8 cellular contexts compared by ENCODE assay signal in genomic region chr3:133928136-133928893, GRCh38. TPM values are rescaled to one million over a fixed set of nuclear protein-coding genes. Genes with fewer than 3 reads are reported as not detected.
A peak's percentile ranks its signal among the peaks of the same experiment; 100 is the strongest.
DNase-seq lines count a peak whose midpoint lies in the region; ATAC-seq, FAIRE-seq and TF ChIP-seq lines count a peak whose summit lies in the region.

No MANE protein-coding gene starts in this region.

- H3F3A ChIP-seq in smooth muscle cell (ENCODE audit: low read depth): no peaks in the 10 kb centered on the region

- H3K4me1 Mint-ChIP-seq in T-cell: peaks cover 5 to 8% (median 6%) of the 10 kb centered on the region in 3 donors

- no peaks in the 10 kb centered on the region for H3K79me2 ChIP-seq in smooth muscle cell (ENCODE audit: low read depth)

- H3K27me3 Mint-ChIP-seq in T-cell: peaks cover 12% of the 10 kb centered on the region in 2 donors

- 86% methylated on average over 20 of the region's 20 CpGs for WGBS in smooth muscle cell (ENCODE audit: low lambda C conversion rate)

- H3K4me3 Mint-ChIP-seq in T-cell: peak overlapping the region; percentile 60 to 66 (median 61)

- peak; percentile 52 for DNase-seq in activated CD8-positive, alpha-beta memory T cell treated with anti-CD3 and anti-CD28 coated beads for 24 hours
- DNase-seq in activated CD8-positive, alpha-beta memory T cell treated with anti-CD3 and anti-CD28 coated beads, Interleukin-2, amount 50 U/mL, for 48 hours: no peak
- DNase-seq in T-cell (no peak), smooth muscle cell (lab: John Stamatoyannopoulos, UW; ENCODE audit: unreplicated experiment) (no peak), caudate nucleus (lab: John Stamatoyannopoulos, UW) (no peak), D721Med (ENCODE audit: insufficient read length, low spot score) (no peak)

- peak overlapping the region; percentile 97 for H3K4me2 ChIP-seq in smooth muscle cell

- no peaks in the 10 kb centered on the region for H4K20me1 ChIP-seq in smooth muscle cell (ENCODE audit: low read depth)

- TF ChIP-seq CTCF in smooth muscle cell (IDR thresholded peaks at IDR 0.05; ENCODE audit: borderline replicate concordance, insufficient read depth, poor library complexity, severe bottlenecking) (no peak), D721Med (IDR thresholded peaks at IDR 0.05; ENCODE audit: insufficient read depth, missing control alignments) (no peak)

- no peak for ATAC-seq in T-cell (replicated peaks in 1 of 4)
- no peak for ATAC-seq in HG02571 (IDR thresholded peaks at IDR 0.05; ENCODE audit: unreplicated experiment)

- H3K9me3 Mint-ChIP-seq in T-cell: no peaks in the 10 kb centered on the region

- no peak for FAIRE-seq in D721Med (lab: Jason Lieb, UNC)

- H3K4me1 ChIP-seq in iPS-18a (ENCODE audit: control insufficient read depth, low read depth, low read length) (peaks cover 3% of the 10 kb centered on the region), smooth muscle cell (ENCODE audit: low read depth) (peaks cover 8% of the 10 kb centered on the region)

- H3K4me3 ChIP-seq in iPS-18a (ENCODE audit: low read length) (peak overlapping the region; percentile 44), smooth muscle cell (peak overlapping the region; percentile 70)

- H3K9me3 ChIP-seq in iPS-18a (ENCODE audit: control insufficient read depth, low read depth, low read length): no peaks in the 10 kb centered on the region
- no peaks in the 10 kb centered on the region for H3K9me3 ChIP-seq in smooth muscle cell (replicated peaks; ENCODE audit: low read depth)

- CTCF ChIA-PET in T-cell (lab: Charles Lee): interaction anchor here (1.0 to 1.3 kb wide), 3 partner anchors 61 to 440 kb away, joined by 3 read pairs; no protein-coding TSS in a partner anchor

- H3K27me3 ChIP-seq in iPS-18a (ENCODE audit: control insufficient read depth, insufficient read depth, low read length) (peaks cover 19% of the 10 kb centered on the region), smooth muscle cell (ENCODE audit: low read depth) (peaks cover 5% of the 10 kb centered on the region)

- H3K27ac ChIP-seq in iPS-18a (ENCODE audit: low read length): no peak overlapping the region
- no peak overlapping the region for H3K27ac ChIP-seq in smooth muscle cell (ENCODE audit: low read depth)
- no peak overlapping the region for H3K27ac ChIP-seq in caudate nucleus (ENCODE audit: low read depth, low read length)

- peak overlapping the region; percentile 87 for H2AFZ ChIP-seq in smooth muscle cell (ENCODE audit: low read depth)

- no peaks in the 10 kb centered on the region for H3K36me3 Mint-ChIP-seq in T-cell

- POLR2A ChIA-PET in T-cell (lab: Charles Lee): no interaction called here

- H3K9ac ChIP-seq in iPS-18a (ENCODE audit: low read length) (no peak overlapping the region), smooth muscle cell (ENCODE audit: low read depth) (no peak overlapping the region)

- H3K27ac Mint-ChIP-seq in T-cell: no peak overlapping the region

- H3K36me3 ChIP-seq in iPS-18a (ENCODE audit: control insufficient read depth, low read depth, low read length): no peaks in the 10 kb centered on the region
- H3K36me3 ChIP-seq in smooth muscle cell (ENCODE audit: low read depth): no peaks in the 10 kb centered on the region

RNA-seq across cellular contexts. Expression of gene RAB6B, which starts 32.6 kb away (rescaled TPM):
- total RNA-seq in T-cell: 1 to 10 TPM in 2 of 5 donors, under 1 TPM in 3; 0.23 to 2.4 (median 0.76) TPM
- 1.6 and 2.0 TPM in 2 replicates for total RNA-seq in smooth muscle cell
- 1.2 and 2.2 TPM in 2 replicates for polyA plus RNA-seq in smooth muscle cell
